26 cellular contexts compared by ENCODE assay signal in the genomic region with DNA sequence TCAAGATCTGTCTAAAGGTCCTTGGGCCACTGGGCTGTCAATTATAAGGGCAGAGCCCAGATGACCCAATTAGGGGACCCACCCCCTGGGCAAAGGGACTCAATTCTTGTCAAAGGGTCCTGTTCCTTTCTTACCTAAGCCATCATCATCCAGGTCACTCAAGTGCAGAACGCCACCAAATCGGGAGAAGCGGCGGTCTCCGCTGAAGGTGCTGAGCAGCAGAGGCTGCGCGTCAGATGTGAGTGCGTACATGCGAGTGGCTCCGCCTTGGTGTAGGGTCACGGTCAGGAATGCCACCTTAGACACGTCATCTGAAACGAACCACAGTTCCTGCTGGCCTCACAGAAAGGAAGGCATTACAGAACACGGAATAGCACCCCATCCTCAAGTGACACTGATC.
"Had no signal": no experiment of that assay in that cellular context is flagged by ENCODE, and none has a peak within 500 bp of the region (broad histone marks: within the 10 kb centered on the region; RNA-seq: fewer than 3 reads in every experiment).

No MANE protein-coding gene starts in this region.

- H3K9me3 Mint-ChIP-seq: dendritic cell treated with granulocyte-macrophage colony-stimulating factor and Interleukin-4, amounts not matched to agents 40 ng/mL and 50 ng/mL, for 4 days; effector memory CD8-positive, alpha-beta T cell; endodermal cell; memory B cell; naive thymus-derived CD4-positive, alpha-beta T cell had no signal

- H3K9me3 ChIP-seq: colonic mucosa, esophagus squamous epithelium, gastrocnemius medialis, heart right ventricle, left lung had no signal

- H3K4me1 Mint-ChIP-seq: memory B cell had no signal

- H3K4me1 ChIP-seq: colonic mucosa, esophagus squamous epithelium, heart right ventricle, left lung had no signal

- H3K27ac Mint-ChIP-seq: dendritic cell treated with granulocyte-macrophage colony-stimulating factor and Interleukin-4, amounts not matched to agents 40 ng/mL and 50 ng/mL, for 4 days; effector memory CD8-positive, alpha-beta T cell; endodermal cell; memory B cell had no signal

- H3K4me3 Mint-ChIP-seq: dendritic cell treated with granulocyte-macrophage colony-stimulating factor and Interleukin-4, amounts not matched to agents 40 ng/mL and 50 ng/mL, for 4 days; effector memory CD8-positive, alpha-beta T cell; endodermal cell; memory B cell; naive thymus-derived CD4-positive, alpha-beta T cell had no signal

- DNase-seq: colonic mucosa; cortex of kidney; effector CD8-positive, alpha-beta T cell; effector memory CD8-positive, alpha-beta T cell; endodermal cell; erythroblast; esophagus squamous epithelium; foreskin fibroblast; foreskin melanocyte; gastrocnemius medialis; glutamatergic neuron; head of caudate nucleus; heart right ventricle; hippocampal formation; left cardiac atrium; left lung; left ventricle myocardium superior; mammary epithelial cell; mesendoderm; midbrain; naive thymus-derived CD4-positive, alpha-beta T cell had no signal

- H3K36me3 ChIP-seq: colonic mucosa, gastrocnemius medialis, left lung had no signal

- ATAC-seq: effector memory CD8-positive, alpha-beta T cell; esophagus mucosa; left cardiac atrium; left lung; left ventricle myocardium superior; naive thymus-derived CD4-positive, alpha-beta T cell had no signal

- H3K27ac ChIP-seq: colonic mucosa, epithelial cell of prostate, esophagus squamous epithelium, heart right ventricle, left lung had no signal

- H3K27me3 ChIP-seq: colonic mucosa, esophagus squamous epithelium, gastrocnemius medialis, heart right ventricle, left lung had no signal

- H3K36me3 Mint-ChIP-seq: memory B cell had no signal

- H3K4me3 ChIP-seq: colonic mucosa, esophagus squamous epithelium, gastrocnemius medialis, heart right ventricle, left lung, lung had no signal

- H3K27me3 Mint-ChIP-seq: dendritic cell treated with granulocyte-macrophage colony-stimulating factor and Interleukin-4, amounts not matched to agents 40 ng/mL and 50 ng/mL, for 4 days; effector memory CD8-positive, alpha-beta T cell; memory B cell had no signal
